ENCODE assay signal across 1 cellular context in genomic region chr17:21043296-21044232, GRCh38.
TF ChIP-seq lines count a peak whose summit lies in the region.

No MANE protein-coding gene starts in this region.

TF ChIP-seq in GM12878, 131 proteins besides CTCF, POLR2A, EP300 and RAD21 (continued from another document and continues in another):
- TF ChIP-seq RB1 (IDR thresholded peaks at IDR 0.05; ENCODE audit: borderline replicate concordance) (peak; percentile 97), RFX5 (IDR thresholded peaks at IDR 0.05; ENCODE audit: low read depth, low read length) (no peak), PAX8 (IDR thresholded peaks at IDR 0.05) (no peak), NKRF (conservative IDR thresholded peaks at IDR 0.05) (peak; percentile 86), RCOR1 (conservative IDR thresholded peaks at IDR 0.05; ENCODE audit: low read depth, low read length) (no peak), PBX3 (IDR thresholded peaks at IDR 0.05; ENCODE audit: insufficient replicate concordance, low read depth, low read length) (peak; percentile 84), GABPA (IDR thresholded peaks at IDR 0.05; ENCODE audit: low read depth) (no peak), FOS (IDR thresholded peaks at IDR 0.05; ENCODE audit: borderline replicate concordance, extremely low read depth, insufficient read length) (no peak), NR2C1 (IDR thresholded peaks at IDR 0.05) (0 out of 2 replicates have a peak, but pooled peaks have one; percentile 6), IKZF2 (IDR thresholded peaks at IDR 0.05) (peak; percentile 82 to 86), BACH1 (IDR thresholded peaks at IDR 0.05; ENCODE audit: borderline replicate concordance) (peak; percentile 86), ZNF217 (IDR thresholded peaks at IDR 0.05) (peak; percentile 80; the same call in 1 of the 2 replicates), RAD51 (IDR thresholded peaks at IDR 0.05) (no peak), HCFC1 (IDR thresholded peaks at IDR 0.05; ENCODE audit: low read length) (peak; percentile 23; the same call in 1 of the 2 replicates), SREBF2 (IDR thresholded peaks at IDR 0.05; ENCODE audit: low read length) (no peak), SMC3 (IDR thresholded peaks at IDR 0.05; ENCODE audit: borderline replicate concordance, low read length) (no peak; the same call in 1 of the 2 replicates), ATF3 (IDR thresholded peaks at IDR 0.05; ENCODE audit: borderline replicate concordance, extremely low read depth, low read depth, low read length) (no peak), HDGF (IDR thresholded peaks at IDR 0.05) (no peak; the same call in 1 of the 2 replicates), CBFB (IDR thresholded peaks at IDR 0.05; ENCODE audit: low read depth) (peak; percentile 87), ZBED1 (IDR thresholded peaks at IDR 0.05; ENCODE audit: borderline replicate concordance) (no peak), ZNF384 (IDR thresholded peaks at IDR 0.05; ENCODE audit: borderline replicate concordance, low read depth, low read length) (no peak), SMARCA5 (IDR thresholded peaks at IDR 0.05) (peak; percentile 93), TCF3 (IDR thresholded peaks at IDR 0.05; ENCODE audit: borderline replicate concordance, insufficient read depth, low read depth, low read length) (0 out of 2 replicates have a peak, but pooled peaks have one; percentile 19), SIN3A (IDR thresholded peaks at IDR 0.05; ENCODE audit: low read depth, low read length) (peak; percentile 68; the same call in 1 of the 2 replicates), JUND (IDR thresholded peaks at IDR 0.05; ENCODE audit: low read depth, low read length) (no peak), CBX5 (IDR thresholded peaks at IDR 0.05; ENCODE audit: low read depth) (no peak), RBBP5 (conservative IDR thresholded peaks at IDR 0.05) (no peak), BCL11A (IDR thresholded peaks at IDR 0.05; ENCODE audit: low read depth, low read length) (0 out of 2 replicates have a peak, but pooled peaks have one; percentile 27), USF1 (IDR thresholded peaks at IDR 0.05; ENCODE audit: borderline replicate concordance, extremely low read length, insufficient read depth, low read depth, low read length) (no peak), PAX5 (IDR thresholded peaks at IDR 0.05; ENCODE audit: borderline replicate concordance, low read depth, low read length) (peak; percentile 60; the same call in 1 of the 2 replicates), HDAC6 (IDR thresholded peaks at IDR 0.05; ENCODE audit: unreplicated experiment) (no peak), ZNF592 (IDR thresholded peaks at IDR 0.05) (peak; percentile 79; the same call in 1 of the 2 replicates), POU2F2 (IDR thresholded peaks at IDR 0.05; ENCODE audit: borderline replicate concordance, low read depth, low read length) (no peak; the same call in 2 of the 3 replicates), SP1 (IDR thresholded peaks at IDR 0.05; ENCODE audit: low read depth, low read length) (peak; percentile 51), SUPT20H (IDR thresholded peaks at IDR 0.05; ENCODE audit: borderline replicate concordance, control insufficient read depth, low read depth, low read length) (no peak), TBL1XR1 (IDR thresholded peaks at IDR 0.05; ENCODE audit: low read depth, low read length) (0 out of 2 replicates have a peak, but pooled peaks have one; percentile 15), SRF (IDR thresholded peaks at IDR 0.05; ENCODE audit: low read depth in 2 of 2, low read length in 2 of 2) (no peak), FOXM1 (IDR thresholded peaks at IDR 0.05; ENCODE audit: low read depth, low read length) (no peak), ZBTB33 (IDR thresholded peaks at IDR 0.05) (no peak), MEF2A (IDR thresholded peaks at IDR 0.05; ENCODE audit: insufficient read depth, low read depth, low read length) (no peak), FOXK2 (IDR thresholded peaks at IDR 0.05) (no peak), SKIL (IDR thresholded peaks at IDR 0.05; ENCODE audit: low read depth, poor library complexity, severe bottlenecking) (peak; percentile 77), PRDM15 (CRISPR knock-in tag; IDR thresholded peaks at IDR 0.05) (no peak; the same call in 1 of the 2 replicates)
